ENCODE assay signal across 17 cellular contexts in the genomic region with DNA sequence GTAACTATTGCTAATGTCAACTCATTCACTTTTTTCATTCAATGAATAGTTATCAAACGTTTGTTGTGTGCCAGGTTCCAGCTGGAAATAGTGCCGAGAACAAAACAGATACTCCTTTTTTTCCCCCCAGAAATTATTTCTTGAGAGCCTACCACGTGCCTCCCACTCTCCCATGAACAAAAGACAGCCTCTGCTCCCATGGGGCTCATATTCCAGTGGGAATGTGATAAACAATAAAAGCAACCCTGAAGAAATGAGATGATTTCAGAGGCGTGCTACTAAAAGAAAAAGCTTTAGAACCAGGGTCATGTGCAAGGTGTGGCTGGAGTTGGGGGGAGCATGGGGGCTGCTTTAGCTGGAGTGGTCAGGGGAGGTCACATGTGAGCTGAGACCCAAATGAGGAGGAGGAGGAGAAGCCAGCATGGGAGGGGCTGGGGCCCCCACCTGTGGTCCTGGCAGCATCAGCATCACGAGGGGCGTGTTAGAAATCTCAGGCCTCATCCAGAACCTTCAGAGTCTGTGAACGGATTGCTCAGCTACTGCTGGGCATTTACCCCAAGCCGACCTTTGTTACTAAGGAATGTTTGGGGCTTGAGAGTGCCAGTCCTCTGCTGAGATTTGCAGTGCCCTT.
DNase-seq lines count a peak whose midpoint lies in the region; ATAC-seq lines count a peak whose summit lies in the region.
"Had no signal": no experiment of that assay in that cellular context is flagged by ENCODE, and none has a peak within 500 bp of the region (broad histone marks: within the 10 kb centered on the region; RNA-seq: fewer than 3 reads in every experiment).

No MANE protein-coding gene starts in this region.

- intact Hi-C loops in aorta (cut with DNase I) = no loop called here

- no peaks in the 10 kb centered on the region for H3K27me3 ChIP-seq in aorta (ENCODE audit: control insufficient read depth in 1 of 2, insufficient read depth in 2 of 2, low read length in 1 of 2)

- no peaks in the 10 kb centered on the region for H3K36me3 ChIP-seq in aorta (ENCODE audit: control insufficient read depth in 1 of 2, insufficient read depth in 2 of 2, low read length in 1 of 2)
- H3K36me3 ChIP-seq: BE2C had no signal

- H3K9me3 ChIP-seq in aorta (ENCODE audit: control insufficient read depth, low read length) = no peaks in the 10 kb centered on the region
- H3K9me3 ChIP-seq: BE2C had no signal

- DNase-seq in NCI-H526 (lab: John Stamatoyannopoulos, UW) (peak; percentile 24 to 27), NCI-H526 treated with DMSO at 0.1 percent for 48 hours (lab: John Stamatoyannopoulos, UW) (no peak), NCI-H2227 treated with DMSO at 0.1 percent for 48 hours (lab: John Stamatoyannopoulos, UW) (peak; percentile 52), left kidney (ENCODE audit: low read depth, low spot score) (peak; percentile 27), aorta (no peak), hepatic stellate cell (ENCODE audit: low spot score) (no peak), NCI-H2196 treated with DMSO at 0.1 percent for 48 hours (lab: John Stamatoyannopoulos, UW; ENCODE audit: unreplicated experiment) (no peak)
- DNase-seq: BE2C; CD8-positive, alpha-beta memory T cell; MM.1S; NCI-H1436 treated with DMSO at 0.1 percent for 48 hours; NCI-H2081; NCI-H524 treated with DMSO at 0.1 percent for 48 hours; PC-9; T-cell had no signal

- ATAC-seq in aorta (ENCODE audit: low FRiP score) (no peak), HG03139 (IDR thresholded peaks at IDR 0.05; ENCODE audit: unreplicated experiment) (no peak)
- ATAC-seq: HepG2, T-cell had no signal

- no peaks in the 10 kb centered on the region for H3K4me1 ChIP-seq in aorta (ENCODE audit: control insufficient read depth in 1 of 2, insufficient read depth in 2 of 2, low read length in 2 of 2)
- H3K4me1 ChIP-seq: BE2C had no signal

- H3K4me3 ChIP-seq in aorta (ENCODE audit: low read length in 2 of 2) = no peak overlapping the region
- H3K4me3 ChIP-seq: PC-9 had no signal

- H3K27ac ChIP-seq in aorta (ENCODE audit: low read depth in 1 of 2, low read length in 2 of 2) = no peak overlapping the region
- H3K27ac ChIP-seq: PC-9 had no signal

- WGBS in aorta, 2 donors = 34% methylated on average over 8 of the region's 8 CpGs

Comparison
In these comparisons a context has a peak if more than half of its experiments do, and no peak if none do; other contexts are left out.
1. DNase-seq: peak in NCI-H526 (2 of 2), NCI-H2227 treated with DMSO at 0.1 percent for 48 hours (single experiment) and left kidney (single experiment); none in NCI-H526 treated with DMSO at 0.1 percent for 48 hours (single experiment), aorta (0 of 2), hepatic stellate cell (single experiment) and NCI-H2196 treated with DMSO at 0.1 percent for 48 hours (single experiment).